31 cellular contexts compared by ENCODE assay signal in the genomic region with DNA sequence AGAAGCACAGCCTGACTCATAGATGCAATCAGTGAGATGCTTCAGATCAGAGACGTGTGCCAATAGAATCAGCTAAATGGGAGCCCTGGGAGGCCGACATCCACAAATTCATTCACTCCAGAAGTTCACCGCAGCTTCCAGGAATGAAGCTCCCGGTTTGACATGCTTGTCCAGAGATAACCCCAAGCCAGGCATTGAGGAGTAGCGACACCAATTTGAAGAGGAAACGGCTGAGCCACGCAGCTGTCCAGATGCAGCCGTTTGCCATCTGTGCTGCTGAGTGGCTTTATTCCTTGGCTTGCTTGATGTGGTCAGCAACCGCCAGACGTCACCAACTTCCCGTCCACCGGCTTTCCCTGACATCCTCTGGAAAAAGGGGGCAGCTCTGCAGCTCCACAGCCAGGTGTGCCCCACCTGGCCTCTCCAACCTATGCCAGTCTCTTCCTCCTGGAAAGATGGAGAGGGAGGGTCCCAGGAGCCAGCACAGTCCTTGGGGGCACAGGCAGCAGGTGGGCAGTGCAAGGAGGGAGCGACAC.
"Had no signal": no experiment of that assay in that cellular context is flagged by ENCODE, and none has a peak within 500 bp of the region (broad histone marks: within the 10 kb centered on the region; RNA-seq: fewer than 3 reads in every experiment).

No MANE protein-coding gene starts in this region.

- H3K27me3 ChIP-seq: ascending aorta, body of pancreas, Peyer's patch, SJCRH30 had no signal

- DNase-seq: activated CD4-positive, alpha-beta T cell treated with anti-CD3 and anti-CD28 coated beads for 4 hours; activated CD4-positive, alpha-beta T cell treated with anti-CD3 and anti-CD28 coated beads, Interleukin-2, amount 50 U/mL, for 4 hours; activated CD8-positive, alpha-beta memory T cell treated with anti-CD3 and anti-CD28 coated beads, Interleukin-2, amount 50 U/mL, for 48 hours; activated CD8-positive, alpha-beta T cell treated with anti-CD3 and anti-CD28 coated beads, Interleukin-2, amount 10 ng/mL, durations not matched to agents 7 days and 5 days; activated effector memory CD4-positive, alpha-beta T cell treated with anti-CD3 and anti-CD28 coated beads, Interleukin-2, amount 50 U/mL, for 16 hours; activated naive CD4-positive, alpha-beta T cell treated with Interleukin-2 at 50 U/mL for 16 hours; activated naive CD8-positive, alpha-beta T cell treated with anti-CD3 and anti-CD28 coated beads, Interleukin-2, amount 50 U/mL, for 24 hours; activated T-cell treated with anti-CD3 and anti-CD28 coated beads, Interleukin-2, amount 50 U/mL, for 1 hour; amniotic stem cell; body of pancreas; central memory CD4-positive, alpha-beta T cell; NCI-H1092; NCI-H1417; NCI-H1694; NCI-H2029; NCI-H2107; NCI-H2171 treated with DMSO at 0.1 percent for 48 hours; NCI-H226; NCI-H748 treated with DMSO at 0.1 percent for 48 hours; Peyer's patch; Right ventricle myocardium superior; SK-N-SH; SW 1271 had no signal

- H3K9me3 Mint-ChIP-seq: T-helper 1 cell treated with Interleukin-12 subunit alpha and Interleukin-12 subunit beta and Interleukin-4 antibody, amounts not matched to agents 30 μg/mL and 1 μg/mL, for 36 hours had no signal

- H3K27ac ChIP-seq: ascending aorta, body of pancreas, coronary artery, Peyer's patch, RWPE1, SJCRH30 had no signal

- H3K27me3 Mint-ChIP-seq: activated naive CD8-positive, alpha-beta T cell treated with anti-CD3 and anti-CD28 coated beads, Interleukin-2, amount 50 U/mL, for 24 hours had no signal

- H3K27ac Mint-ChIP-seq: activated CD8-positive, alpha-beta T cell treated with anti-CD3 and anti-CD28 coated beads, Interleukin-2, amount 10 ng/mL, durations not matched to agents 7 days and 5 days; activated naive CD4-positive, alpha-beta T cell treated with anti-CD3 and anti-CD28 coated beads, Interleukin-2, amount 50 U/mL, for 72 hours; activated naive CD8-positive, alpha-beta T cell treated with anti-CD3 and anti-CD28 coated beads, Interleukin-2, amount 50 U/mL, for 24 hours; activated T-helper 1 cell treated with anti-CD3 and anti-CD28 coated beads, Interleukin-12 subunit alpha, Interleukin-12 subunit beta, Interleukin-2, Interleukin-4 antibody, amounts not matched to agents 30 ng/mL and 10 ng/mL and 1 ng/mL, durations not matched to agents 14 hours and 24 hours and 36 hours; T-helper 1 cell treated with Interleukin-12 subunit alpha and Interleukin-12 subunit beta and Interleukin-4 antibody, amounts not matched to agents 30 μg/mL and 1 μg/mL, for 36 hours had no signal

- H3K36me3 ChIP-seq: ascending aorta, Peyer's patch, SJCRH30 had no signal

- H3K36me3 Mint-ChIP-seq: activated naive CD4-positive, alpha-beta T cell treated with anti-CD3 and anti-CD28 coated beads, Interleukin-2, amount 50 U/mL, for 72 hours had no signal

- H3K4me1 Mint-ChIP-seq: activated naive CD8-positive, alpha-beta T cell treated with anti-CD3 and anti-CD28 coated beads, Interleukin-2, amount 50 U/mL, for 24 hours had no signal

- H3K4me3 Mint-ChIP-seq: activated CD8-positive, alpha-beta T cell treated with anti-CD3 and anti-CD28 coated beads, Interleukin-2, amount 10 ng/mL, durations not matched to agents 7 days and 5 days; activated naive CD8-positive, alpha-beta T cell treated with anti-CD3 and anti-CD28 coated beads, Interleukin-2, amount 50 U/mL, for 24 hours; activated T-helper 1 cell treated with anti-CD3 and anti-CD28 coated beads, Interleukin-12 subunit alpha, Interleukin-12 subunit beta, Interleukin-2, Interleukin-4 antibody, amounts not matched to agents 30 ng/mL and 10 ng/mL and 1 ng/mL, durations not matched to agents 14 hours and 24 hours and 36 hours; T-helper 1 cell treated with Interleukin-12 subunit alpha and Interleukin-12 subunit beta and Interleukin-4 antibody, amounts not matched to agents 30 μg/mL and 1 μg/mL, for 36 hours had no signal

- H3K4me1 ChIP-seq: ascending aorta, body of pancreas, Peyer's patch, SJCRH30 had no signal

- ATAC-seq: activated CD4-positive, CD25-positive, alpha-beta regulatory T cell treated with anti-CD3 and anti-CD28 coated beads, Interleukin-2, amount 50 U/mL, for 24 hours; activated CD8-positive, alpha-beta T cell treated with anti-CD3 and anti-CD28 coated beads, Interleukin-2, amount 10 ng/mL, durations not matched to agents 7 days and 5 days; activated naive CD4-positive, alpha-beta T cell treated with anti-CD3 and anti-CD28 coated beads, Interleukin-2, amount 50 U/mL, for 72 hours; activated naive CD8-positive, alpha-beta T cell treated with anti-CD3 and anti-CD28 coated beads, Interleukin-2, amount 50 U/mL, for 24 hours; body of pancreas had no signal

- H3K4me3 ChIP-seq: ascending aorta, body of pancreas, coronary artery, Peyer's patch, SJCRH30 had no signal

- H3K9me3 ChIP-seq: ascending aorta, Peyer's patch, SJCRH30, SK-N-SH had no signal
